In genomic region chr1:162497104-162497722, GRCh38 we compare ENCODE assay signal across 9 cellular contexts. TPM values are rescaled to one million over a fixed set of nuclear protein-coding genes. Genes with fewer than 3 reads are reported as not detected.
DNase-seq lines count a peak whose midpoint lies in the region; ATAC-seq, FAIRE-seq and TF ChIP-seq lines count a peak whose summit lies in the region.
"Had no signal": no experiment of that assay in that cellular context is flagged by ENCODE, and none has a peak within 500 bp of the region (broad histone marks: within the 10 kb centered on the region; RNA-seq: fewer than 3 reads in every experiment).

No MANE protein-coding gene starts in this region.

- peaks cover 10% of the 10 kb centered on the region for H3K36me3 Mint-ChIP-seq in activated naive CD8-positive, alpha-beta T cell treated with anti-CD3 and anti-CD28 coated beads, Interleukin-2, amount 10 ng/mL, durations not matched to agents 7 days and 5 days

- H3K9me3 ChIP-seq in keratinocyte (ENCODE audit: control insufficient read depth, low read depth, low read length) (no peaks in the 10 kb centered on the region), stomach smooth muscle (ENCODE audit: control insufficient read depth in 2 of 2, low read length in 2 of 2) (no peaks in the 10 kb centered on the region)

- no peaks in the 10 kb centered on the region for H3K9me1 ChIP-seq in keratinocyte (ENCODE audit: control insufficient read depth, extremely low read depth, insufficient read depth, low read length)

- no peaks in the 10 kb centered on the region for H3K9me3 Mint-ChIP-seq in activated naive CD8-positive, alpha-beta T cell treated with anti-CD3 and anti-CD28 coated beads, Interleukin-2, amount 10 ng/mL, durations not matched to agents 7 days and 5 days

- DNase-seq in SHP77 treated with DMSO at 0.1 percent for 48 hours (lab: John Stamatoyannopoulos, UW): peak; percentile 44
- no peak for DNase-seq in SHP77 (lab: John Stamatoyannopoulos, UW)
- no peak for DNase-seq in activated naive CD8-positive, alpha-beta T cell treated with anti-CD3 and anti-CD28 coated beads, Interleukin-2, amount 10 ng/mL, durations not matched to agents 7 days and 5 days
- DNase-seq in keratinocyte (ENCODE audit: low read depth, low spot score): no peak
- DNase-seq in medulla oblongata (ENCODE audit: extremely low spot score): no peak
- DNase-seq in cerebellum (ENCODE audit: low spot score): no peak
- DNase-seq in kidney glomerular epithelial cell (lab: John Stamatoyannopoulos, UW): no peak

- no peak for FAIRE-seq in keratinocyte (lab: Jason Lieb, UNC)
- FAIRE-seq: A204.1 had no signal

- H3K9ac ChIP-seq in keratinocyte (ENCODE audit: control insufficient read depth, extremely low read depth, insufficient read depth, low read length) (peak overlapping the region; percentile 87), stomach smooth muscle (ENCODE audit: low read length in 2 of 2) (peak overlapping the region; percentile 90 to 93)

- peak overlapping the region; percentile 74 for H3K4me2 ChIP-seq in keratinocyte (ENCODE audit: control insufficient read depth, extremely low read depth, insufficient read depth, low read depth, low read length)

- POLR2A ChIA-PET in activated naive CD8-positive, alpha-beta T cell treated with anti-CD3 and anti-CD28 coated beads, Interleukin-2, amount 10 ng/mL, durations not matched to agents 7 days and 5 days (lab: Charles Lee): no interaction called here

- peaks cover 3 to 6% of the 10 kb centered on the region in 2 experiments for H3K36me3 ChIP-seq in keratinocyte (ENCODE audit: control insufficient read depth in 2 of 2, extremely low read depth in 1 of 2, insufficient read depth in 2 of 2, low read length in 2 of 2)
- H3K36me3 ChIP-seq in stomach smooth muscle (ENCODE audit: control insufficient read depth in 2 of 2, insufficient read depth in 2 of 2, low read length in 2 of 2): peaks cover 4 to 14% of the 10 kb centered on the region in 2 donors

- H3K4me3 ChIP-seq in keratinocyte (ENCODE audit: control insufficient read depth in 2 of 3, extremely low read depth in 1 of 3, insufficient read depth in 2 of 3, low read depth in 1 of 3, low read length in 3 of 3) (peak overlapping the region; percentile 95 to 97 (median 97)), stomach smooth muscle (ENCODE audit: low read length in 2 of 2) (peak overlapping the region; percentile 90 to 97)

- H3K27me3 ChIP-seq in keratinocyte (ENCODE audit: control insufficient read depth, extremely low read depth, insufficient read depth, low read length) (no peaks in the 10 kb centered on the region), stomach smooth muscle (ENCODE audit: control insufficient read depth in 1 of 2, insufficient read depth in 2 of 2, low read length in 2 of 2) (no peaks in the 10 kb centered on the region)

- H3K79me2 ChIP-seq in keratinocyte (ENCODE audit: control insufficient read depth, insufficient read depth, low read length): peaks cover 40% of the 10 kb centered on the region

- peaks cover 5% of the 10 kb centered on the region for H3K27me3 Mint-ChIP-seq in activated naive CD8-positive, alpha-beta T cell treated with anti-CD3 and anti-CD28 coated beads, Interleukin-2, amount 10 ng/mL, durations not matched to agents 7 days and 5 days

- ATAC-seq in activated naive CD8-positive, alpha-beta T cell treated with anti-CD3 and anti-CD28 coated beads, Interleukin-2, amount 10 ng/mL, durations not matched to agents 7 days and 5 days (ENCODE audit: low read depth): no peak

- H3K4me1 ChIP-seq in keratinocyte (ENCODE audit: control insufficient read depth, extremely low read depth, insufficient read depth, low read length) (peaks cover 6% of the 10 kb centered on the region), stomach smooth muscle (ENCODE audit: control insufficient read depth, insufficient read depth, low read length) (peaks cover 7% of the 10 kb centered on the region)

- peak overlapping the region; percentile 94 for H3K4me3 Mint-ChIP-seq in activated naive CD8-positive, alpha-beta T cell treated with anti-CD3 and anti-CD28 coated beads, Interleukin-2, amount 10 ng/mL, durations not matched to agents 7 days and 5 days

- H3K27ac ChIP-seq in keratinocyte (ENCODE audit: control insufficient read depth, insufficient read depth, low read length) (peak overlapping the region; percentile 78), stomach smooth muscle (ENCODE audit: low read length) (peak overlapping the region; percentile 83)

- H4K20me1 ChIP-seq in keratinocyte (ENCODE audit: control insufficient read depth, extremely low read depth, insufficient read depth, low read length): no peaks in the 10 kb centered on the region

- peak overlapping the region; percentile 98 for H2AFZ ChIP-seq in keratinocyte (ENCODE audit: control insufficient read depth, low read length)

- peaks cover 26% of the 10 kb centered on the region for H3K4me1 Mint-ChIP-seq in activated naive CD8-positive, alpha-beta T cell treated with anti-CD3 and anti-CD28 coated beads, Interleukin-2, amount 10 ng/mL, durations not matched to agents 7 days and 5 days

- H3K27ac Mint-ChIP-seq in activated naive CD8-positive, alpha-beta T cell treated with anti-CD3 and anti-CD28 coated beads, Interleukin-2, amount 10 ng/mL, durations not matched to agents 7 days and 5 days: peak overlapping the region; percentile 92

- dilution Hi-C loops in keratinocyte (cut with MboI; ENCODE audit: extremely low pct_ligation_motif_present, low sequenced_read_pairs): no loop called here

- no peak for TF ChIP-seq CTCF in keratinocyte (optimal IDR thresholded peaks at IDR 0.05 in 1 of 3, IDR thresholded peaks at IDR 0.05 in 1 of 3, conservative IDR thresholded peaks at IDR 0.05 in 1 of 3; ENCODE audit: extremely low read depth in 1 of 3, insufficient read depth in 2 of 3, low read length in 3 of 3)

RNA-seq across cellular contexts. Expression of gene UHMK1, which starts 0.4 kb away (rescaled TPM):
- 10 to 100 TPM; 60.2 to 62.6 TPM for total RNA-seq in activated naive CD8-positive, alpha-beta T cell treated with anti-CD3 and anti-CD28 coated beads, Interleukin-2, amount 10 ng/mL, durations not matched to agents 7 days and 5 days
- 24.6 to 45.1 TPM (median 26.9 TPM) in 3 replicates for polyA plus RNA-seq in keratinocyte
- polyA plus RNA-seq in keratinocyte (2011; ENCODE audit: low read depth): 9.0 TPM
- 19.7 and 36.0 TPM in 2 replicates for polyA plus RNA-seq in keratinocyte (2011; cell fraction: cytosol; rRNA removed)
- polyA plus RNA-seq in keratinocyte (2011; cell fraction: nucleus; rRNA removed): 14.9 and 21.3 TPM in 2 replicates
- 12.0 and 30.0 TPM in 2 replicates for polyA plus RNA-seq in keratinocyte (2012; ENCODE audit: low replicate concordance)
- polyA minus RNA-seq in keratinocyte: 23.2 to 83.0 TPM (median 46.1 TPM) in 3 replicates
- 55.2 TPM for polyA minus RNA-seq in keratinocyte (2011; cell fraction: cytosol; rRNA and poly(A)+ RNA removed)
- polyA minus RNA-seq in keratinocyte (2011; cell fraction: nucleus; rRNA and poly(A)+ RNA removed): 26.5 and 50.0 TPM in 2 replicates
- 33.7 TPM for total RNA-seq in cerebellum
